ENCODE assay signal across 21 cellular contexts in genomic region chr20:26295006-26295405, GRCh38.
DNase-seq lines count a peak whose midpoint lies in the region; ATAC-seq and TF ChIP-seq lines count a peak whose summit lies in the region.
"Had no signal": no experiment of that assay in that cellular context is flagged by ENCODE, and none has a peak within 500 bp of the region (broad histone marks: within the 10 kb centered on the region; RNA-seq: fewer than 3 reads in every experiment).

No MANE protein-coding gene starts in this region.

- POLR2A ChIA-PET in naive thymus-derived CD8-positive, alpha-beta T cell (lab: Charles Lee): no interaction called here

- peaks cover 0 to 26% (median 0%) of the 10 kb centered on the region in 3 donors for H3K36me3 Mint-ChIP-seq in naive thymus-derived CD8-positive, alpha-beta T cell
- H3K36me3 Mint-ChIP-seq: CD8-positive, alpha-beta T cell had no signal

- no peaks in the 10 kb centered on the region for H4K20me1 ChIP-seq in DND-41 (ENCODE audit: insufficient read depth, low read length)
- H4K20me1 ChIP-seq: BLaER1 treated with 17β-estradiol and CSF1 and Interleukin-3, amounts not matched to agents 10 nM and 100 nM had no signal

- H3K9me3 ChIP-seq in DND-41 (ENCODE audit: insufficient read depth, low read length, severe bottlenecking): no peaks in the 10 kb centered on the region
- H3K9me3 ChIP-seq: BLaER1 treated with 17β-estradiol and CSF1 and Interleukin-3, amounts not matched to agents 10 nM and 100 nM; Caco-2 had no signal

- no peak overlapping the region for H3K4me3 ChIP-seq in AG10803 (ENCODE audit: low read length)
- H3K4me3 ChIP-seq in DND-41 (ENCODE audit: low read depth in 1 of 2, low read length in 2 of 2): no peak overlapping the region
- H3K4me3 ChIP-seq in fibroblast of pulmonary artery (replicated peaks; ENCODE audit: low read depth, low read length): no peak overlapping the region
- H3K4me3 ChIP-seq: BLaER1 treated with 17β-estradiol and CSF1 and Interleukin-3, amounts not matched to agents 10 nM and 100 nM; GM12878 had no signal

- H3K9me3 Mint-ChIP-seq in naive thymus-derived CD8-positive, alpha-beta T cell: peaks cover 0 to 33% (median 0%) of the 10 kb centered on the region in 9 donors
- H3K9me3 Mint-ChIP-seq: CD4-positive, alpha-beta T cell; CD8-positive, alpha-beta T cell had no signal

- peak overlapping the region in 4 of 10 donors; percentile 8 to 33 (median 18) for H3K4me3 Mint-ChIP-seq in naive thymus-derived CD8-positive, alpha-beta T cell
- H3K4me3 Mint-ChIP-seq: B cell; CD4-positive, alpha-beta T cell; CD8-positive, alpha-beta T cell had no signal

- H3K27ac ChIP-seq in DND-41 (ENCODE audit: low read length): 0 out of 2 replicates have a peak overlapping the region, but pooled peaks have one; percentile 19
- H3K27ac ChIP-seq: BLaER1 treated with 17β-estradiol and CSF1 and Interleukin-3, amounts not matched to agents 10 nM and 100 nM; C4-2B had no signal

- no peak overlapping the region for H2AFZ ChIP-seq in DND-41 (ENCODE audit: low read depth, low read length)

- H3K27me3 ChIP-seq in DND-41 (ENCODE audit: insufficient read depth, low read length, poor library complexity): no peaks in the 10 kb centered on the region
- H3K27me3 ChIP-seq: BLaER1 treated with 17β-estradiol and CSF1 and Interleukin-3, amounts not matched to agents 10 nM and 100 nM had no signal

- H3K4me1 ChIP-seq in DND-41 (ENCODE audit: insufficient read depth, low read length): peaks cover 19% of the 10 kb centered on the region
- H3K4me1 ChIP-seq: BLaER1 treated with 17β-estradiol and CSF1 and Interleukin-3, amounts not matched to agents 10 nM and 100 nM; Caco-2 had no signal

- H3K4me2 ChIP-seq in DND-41 (ENCODE audit: insufficient read depth, low read length): no peak overlapping the region
- H3K4me2 ChIP-seq: BLaER1 treated with 17β-estradiol and CSF1 and Interleukin-3, amounts not matched to agents 10 nM and 100 nM had no signal

- ATAC-seq in DND-41 (ENCODE audit: insufficient read depth, low read depth): peak; percentile 73
- peak in 1 of 2 donors; percentile 30 for ATAC-seq in naive thymus-derived CD8-positive, alpha-beta T cell
- no peak for ATAC-seq in GM19328 (IDR thresholded peaks at IDR 0.05; ENCODE audit: unreplicated experiment)
- ATAC-seq: CD8-positive, alpha-beta T cell; GM12878 had no signal

- peaks cover 0 to 83% (median 38%) of the 10 kb centered on the region in 4 donors for H3K4me1 Mint-ChIP-seq in naive thymus-derived CD8-positive, alpha-beta T cell
- H3K4me1 Mint-ChIP-seq: B cell had no signal

- TF ChIP-seq CTCF in AG10803 (conservative IDR thresholded peaks at IDR 0.05; ENCODE audit: low read length) (no peak), DND-41 (IDR thresholded peaks at IDR 0.05; ENCODE audit: borderline replicate concordance, extremely low read depth, low read length, poor library complexity, severe bottlenecking) (no peak), fibroblast of pulmonary artery (IDR thresholded peaks at IDR 0.05; ENCODE audit: low read length, missing control alignments) (no peak)

- peak overlapping the region in 7 of 10 donors; percentile 13 to 88 (median 54) for H3K27ac Mint-ChIP-seq in naive thymus-derived CD8-positive, alpha-beta T cell
- H3K27ac Mint-ChIP-seq: B cell; CD4-positive, alpha-beta T cell; CD8-positive, alpha-beta T cell had no signal

- H3K79me2 ChIP-seq in DND-41 (ENCODE audit: insufficient read depth, low read length): no peaks in the 10 kb centered on the region

- peak; percentile 5 for DNase-seq in AG10803 (ENCODE audit: low read depth)
- DNase-seq in DND-41: peak; percentile 65
- DNase-seq in fibroblast of pulmonary artery (ENCODE audit: low read depth): peak; percentile 2
- peak in 2 of 10 donors; percentile 15 to 47 for DNase-seq in naive thymus-derived CD8-positive, alpha-beta T cell
- DNase-seq in midbrain (lab: John Stamatoyannopoulos, UW): no peak
- DNase-seq in dermis blood vessel endothelial cell: no peak
- DNase-seq: 8988T; ACHN; AML-193; Caco-2; Calu3; CD4-positive, alpha-beta T cell; CD8-positive, alpha-beta T cell; DMS79 treated with DMSO at 0.1 percent for 48 hours; EL; GDM1 had no signal

- H3K9ac ChIP-seq in DND-41 (ENCODE audit: low read depth, low read length): no peak overlapping the region
- H3K9ac ChIP-seq: BLaER1 treated with 17β-estradiol and CSF1 and Interleukin-3, amounts not matched to agents 10 nM and 100 nM had no signal

- H3K27me3 Mint-ChIP-seq in naive thymus-derived CD8-positive, alpha-beta T cell: no peaks in the 10 kb centered on the region
- H3K27me3 Mint-ChIP-seq: B cell; CD4-positive, alpha-beta T cell had no signal

- no peaks in the 10 kb centered on the region for H3K36me3 ChIP-seq in DND-41 (ENCODE audit: insufficient read depth, low read length)
- H3K36me3 ChIP-seq: BLaER1 treated with 17β-estradiol and CSF1 and Interleukin-3, amounts not matched to agents 10 nM and 100 nM had no signal

Comparison
In these comparisons a context has a peak if more than half of its experiments do, and no peak if none do; other contexts are left out.
1. DNase-seq: peak in AG10803 (single experiment), DND-41 (single experiment) and fibroblast of pulmonary artery (single experiment); none in midbrain (single experiment) and dermis blood vessel endothelial cell (single experiment).